9 cellular contexts compared by ENCODE assay signal in genomic region chr6:41785689-41786450, GRCh38. TPM values are rescaled to one million over a fixed set of nuclear protein-coding genes. Genes with fewer than 3 reads are reported as not detected.
DNase-seq lines count a peak whose midpoint lies in the region; ATAC-seq and TF ChIP-seq lines count a peak whose summit lies in the region.
"Had no signal": no experiment of that assay in that cellular context is flagged by ENCODE, and none has a peak within 500 bp of the region (broad histone marks: within the 10 kb centered on the region; RNA-seq: fewer than 3 reads in every experiment).

No MANE protein-coding gene starts in this region.

- no TSS peak for BruUV-seq in HCT116 (replicated peaks; lab: Mats Ljungman, UMichigan)

- CTCF ChIA-PET in BJ (lab: Yijun Ruan, JAX): interaction anchor here (0.5 to 5.2 kb wide), 45 partner anchors 9 to 478 kb away, joined by 3 to 106 read pairs (median 4); partner anchors contain the start of genes BYSL, CCND3, MED20 and TAF8
- CTCF ChIA-PET in HCT116 (lab: Charles Lee): interaction anchor here (0.6 to 3.3 kb wide), 13 partner anchors 8 to 440 kb away, joined by 3 to 31 read pairs (median 4); partner anchors contain the start of genes BYSL, CCND3, MED20 and TAF8

- H3K4me3 ChIP-seq in BJ (ENCODE audit: low read depth, low read length) (peak overlapping the region; percentile 95), HCT116 (replicated peaks in 1 of 2; ENCODE audit: low read depth in 1 of 2, low read length in 2 of 2) (peak overlapping the region; percentile 67 to 98), adipocyte (ENCODE audit: low read length) (peak overlapping the region; percentile 99), right cardiac atrium (ENCODE audit: low read length) (peak overlapping the region; percentile 68), skeletal muscle satellite cell (ENCODE audit: low read length) (peak overlapping the region; percentile 86)

- ATAC-seq in HCT116: peak; percentile 12
- ATAC-seq in right cardiac atrium: peak; percentile 0 to 4
- ATAC-seq in GM19324 (IDR thresholded peaks at IDR 0.05; ENCODE audit: low FRiP score, unreplicated experiment): no peak

- no peaks in the 10 kb centered on the region for H3K9me2 ChIP-seq in HCT116 (ENCODE audit: insufficient read depth)

- H3K9me3 ChIP-seq in HCT116 (ENCODE audit: control insufficient read depth in 1 of 2, insufficient read depth in 1 of 2, low read depth in 1 of 2, low read length in 2 of 2) (no peaks in the 10 kb centered on the region), adipocyte (ENCODE audit: control insufficient read depth, low read length) (no peaks in the 10 kb centered on the region), right cardiac atrium (ENCODE audit: control insufficient read depth, low read length) (no peaks in the 10 kb centered on the region), skeletal muscle satellite cell (replicated peaks; ENCODE audit: low read length) (no peaks in the 10 kb centered on the region)

- RAD21 ChIA-PET in HCT116 (lab: Charles Lee; ENCODE audit: low non-redundant PET in 1 of 2, low total read pairs in 2 of 2, uncharacterized antibody in 2 of 2, unreplicated experiment in 2 of 2): no interaction called here

- TF ChIP-seq CTCF in BJ (IDR thresholded peaks at IDR 0.05; ENCODE audit: insufficient read depth, low read depth, low read length): no peak
- no peak for TF ChIP-seq CTCF in HCT116 (IDR thresholded peaks at IDR 0.05 in 2 of 3, conservative IDR thresholded peaks at IDR 0.05 in 1 of 3; ENCODE audit: borderline replicate concordance in 1 of 3, insufficient read depth in 1 of 3, low read depth in 2 of 3, low read length in 2 of 3)

- TF ChIP-seq POLR2A in HCT116 (IDR thresholded peaks at IDR 0.05; ENCODE audit: borderline replicate concordance, extremely low read depth, insufficient read depth, insufficient read length) (no peak), erythroblast (IDR thresholded peaks at IDR 0.05; ENCODE audit: low read length) (no peak)

- intact Hi-C loops in HCT116 (cut with micrococcal nuclease) (loop anchor here (5.0 to 10.0 kb wide), 3 partner anchors 151 to 429 kb away; partner anchors contain the start of gene MRPS10), right cardiac atrium (cut with DNase I) (loop anchor here (2.0 to 10.0 kb wide), 3 partner anchors 139 to 259 kb away; partner anchors contain the start of genes BYSL (in 1 of the 4) and MED20 (in 1 of the 4))

- no peak for DNase-seq in BJ (ENCODE audit: low read depth)
- DNase-seq in HCT116 (ENCODE audit: low read depth, low spot score): no peak
- DNase-seq in adipocyte (ENCODE audit: low read depth): peak; percentile 61
- DNase-seq in right cardiac atrium: peak; percentile 55 to 80 (median 76)
- DNase-seq in erythroblast (lab: John Stamatoyannopoulos, UW): no peak
- DNase-seq in SIG-M5 treated with dmso at 0.1 percent for 504 hours (lab: John Stamatoyannopoulos, UW; ENCODE audit: unreplicated experiment): no peak

- TF ChIP-seq RAD21 in HCT116 (IDR thresholded peaks at IDR 0.05; ENCODE audit: low read depth): no peak

- H3K4me1 ChIP-seq in HCT116 (ENCODE audit: control insufficient read depth in 1 of 2, insufficient read depth in 2 of 2, low read length in 2 of 2) (peaks cover 15 to 26% of the 10 kb centered on the region in 2 experiments), adipocyte (ENCODE audit: control insufficient read depth, insufficient read depth, low read length) (peaks cover 27% of the 10 kb centered on the region), right cardiac atrium (ENCODE audit: control insufficient read depth, insufficient read depth, low read length) (no peaks in the 10 kb centered on the region), skeletal muscle satellite cell (ENCODE audit: control insufficient read depth, insufficient read depth, low read length) (peaks cover 20% of the 10 kb centered on the region)

- H3K27me3 ChIP-seq in BJ (ENCODE audit: control insufficient read depth, insufficient read depth, low read length) (no peaks in the 10 kb centered on the region), HCT116 (ENCODE audit: insufficient read depth, low read length) (no peaks in the 10 kb centered on the region), adipocyte (replicated peaks; ENCODE audit: control insufficient read depth, insufficient read depth, low read length) (no peaks in the 10 kb centered on the region), right cardiac atrium (ENCODE audit: control insufficient read depth, insufficient read depth) (no peaks in the 10 kb centered on the region), skeletal muscle satellite cell (ENCODE audit: control insufficient read depth, insufficient read depth, low read length) (no peaks in the 10 kb centered on the region)

- peaks cover 30% of the 10 kb centered on the region for H3K79me2 ChIP-seq in HCT116 (ENCODE audit: insufficient read depth, low read length)

- POLR2A ChIA-PET in BJ (lab: Charles Lee) (interaction anchor here (0.6 kb wide), 1 partner anchor 88 kb away, joined by 3 read pairs; no protein-coding TSS in a partner anchor), HCT116 (lab: Charles Lee) (interaction anchor here (1.0 to 2.0 kb wide), 3 partner anchors 135 to 265 kb away, joined by 3 to 7 read pairs (median 5); partner anchors contain the start of genes BYSL, MED20 and TAF8)

- H3K36me3 ChIP-seq in BJ (ENCODE audit: control insufficient read depth, insufficient read depth, low read length) (no peaks in the 10 kb centered on the region; the same call in 1 of the 2 replicates), HCT116 (ENCODE audit: control insufficient read depth in 1 of 2, insufficient read depth in 2 of 2, low read length in 2 of 2) (peaks cover 15 to 16% of the 10 kb centered on the region in 2 experiments), adipocyte (ENCODE audit: control insufficient read depth, insufficient read depth, low read length, severe bottlenecking) (peaks cover 20% of the 10 kb centered on the region), skeletal muscle satellite cell (ENCODE audit: insufficient read depth, low read length) (peaks cover 20% of the 10 kb centered on the region)

- H3K9ac ChIP-seq in HCT116 (ENCODE audit: low read length) (peak overlapping the region; percentile 98), adipocyte (ENCODE audit: low read length) (peak overlapping the region; percentile 100), skeletal muscle satellite cell (ENCODE audit: low read depth, low read length) (peak overlapping the region; percentile 73)

- H2AFZ ChIP-seq in HCT116 (ENCODE audit: low read depth, low read length, poor library complexity, severe bottlenecking): no peak overlapping the region

- H3K4me2 ChIP-seq in HCT116 (ENCODE audit: low read length) (peak overlapping the region; percentile 87), skeletal muscle satellite cell (ENCODE audit: low read length) (peak overlapping the region; percentile 98)

- no peaks in the 10 kb centered on the region for H4K20me1 ChIP-seq in HCT116 (ENCODE audit: insufficient read depth)

- WGBS in right cardiac atrium: 16% methylated on average over 29 of the region's 29 CpGs

- peak overlapping the region; percentile 37; the same call in 1 of the 2 replicates for H3K27ac ChIP-seq in HCT116 (ENCODE audit: low read depth, low read length)
- H3K27ac ChIP-seq in right cardiac atrium (ENCODE audit: low read length): peak overlapping the region; percentile 49

TF ChIP-seq in HCT116, 20 proteins besides CTCF, POLR2A, EP300 and RAD21 (continues in another document):
- TF ChIP-seq SIN3A (IDR thresholded peaks at IDR 0.05; ENCODE audit: low read depth): no peak
- TF ChIP-seq ZNF274 (IDR thresholded peaks at IDR 0.05; ENCODE audit: low read depth, low read length): no peak
- TF ChIP-seq TCF7L2 (IDR thresholded peaks at IDR 0.05; ENCODE audit: borderline replicate concordance, extremely low read depth, insufficient read depth, insufficient read length): no peak
- TF ChIP-seq, protein P1, sequence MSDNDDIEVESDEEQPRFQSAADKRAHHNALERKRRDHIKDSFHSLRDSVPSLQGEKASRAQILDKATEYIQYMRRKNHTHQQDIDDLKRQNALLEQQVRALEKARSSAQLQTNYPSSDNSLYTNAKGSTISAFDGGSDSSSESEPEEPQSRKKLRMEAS (IDR thresholded peaks at IDR 0.05): no peak

RNA-seq across cellular contexts. Expression of gene TOMM6, which starts 1.6 kb away (rescaled TPM):
- polyA plus RNA-seq in BJ (2011; rRNA removed): 157 and 199 TPM in 2 replicates
- polyA minus RNA-seq in BJ (2011; rRNA and poly(A)+ RNA removed): 22.8 and 36.0 TPM in 2 replicates
- 292 TPM for total RNA-seq in HCT116 (2021; ENCODE audit: unreplicated experiment)
- 171 and 250 TPM in 2 replicates for polyA plus RNA-seq in HCT116 (2012)
- total RNA-seq in right cardiac atrium: 100 to 1,000 TPM; 123 to 162 (median 140) TPM
- 228 TPM for polyA plus RNA-seq in right cardiac atrium
- 107 and 158 TPM in 2 replicates for total RNA-seq in skeletal muscle satellite cell (2012; rRNA removed)

RNA-seq across cellular contexts. Expression of gene PRICKLE4, which starts 5.3 kb away (rescaled TPM):
- 0.31 TPM in 1 of 2 replicates, not detected in the other for polyA plus RNA-seq in BJ (2011; rRNA removed)
- not detected in 2 replicates for polyA minus RNA-seq in BJ (2011; rRNA and poly(A)+ RNA removed)
- total RNA-seq in HCT116 (2021; ENCODE audit: unreplicated experiment): 2.9 TPM
- 0.73 and 0.99 TPM in 2 replicates for polyA plus RNA-seq in HCT116 (2012)
- total RNA-seq in right cardiac atrium: 1 to 10 TPM; 2.2 to 4.0 (median 3.2) TPM
- polyA plus RNA-seq in right cardiac atrium: 1.7 TPM
- 0.25 TPM in 1 of 2 replicates, not detected in the other for total RNA-seq in skeletal muscle satellite cell (2012; rRNA removed)

RNA-seq across cellular contexts. Expression of gene FRS3, which starts 6.2 kb away (rescaled TPM):
- 2.1 and 3.3 TPM in 2 replicates for polyA plus RNA-seq in BJ (2011; rRNA removed)
- polyA minus RNA-seq in BJ (2011; rRNA and poly(A)+ RNA removed): 1.1 and 4.9 TPM in 2 replicates
- total RNA-seq in HCT116 (2021; ENCODE audit: unreplicated experiment): 5.9 TPM
- polyA plus RNA-seq in HCT116 (2012): 6.3 TPM in 2 replicates
- 1 to 10 TPM; 3.7 to 6.9 (median 4.8) TPM for total RNA-seq in right cardiac atrium
- polyA plus RNA-seq in right cardiac atrium: 5.5 TPM
- 0.51 and 1.5 TPM in 2 replicates for total RNA-seq in skeletal muscle satellite cell (2012; rRNA removed)

RNA-seq across cellular contexts. Expression of gene PGC, which starts 38.7 kb away (rescaled TPM):
- polyA plus RNA-seq in BJ (2011; rRNA removed): not detected in 2 replicates
- not detected in 2 replicates for polyA minus RNA-seq in BJ (2011; rRNA and poly(A)+ RNA removed)
- total RNA-seq in HCT116 (2021; ENCODE audit: unreplicated experiment): 1.2 TPM
- 0.06 TPM in 1 of 2 replicates, not detected in the other for polyA plus RNA-seq in HCT116 (2012)
- under 1 TPM in 1 of 4 donors, not detected in 3; 0.42 TPM for total RNA-seq in right cardiac atrium
- 1.00 TPM for polyA plus RNA-seq in right cardiac atrium
- total RNA-seq in skeletal muscle satellite cell (2012; rRNA removed): not detected in 2 replicates
- total RNA-seq: LHCN-M2 had no signal

RNA-seq across cellular contexts. Expression of gene TFEB, which starts 50.5 kb away (rescaled TPM):
- polyA plus RNA-seq in BJ (2011; rRNA removed) (13.2 and 21.9 TPM in 2 replicates), right cardiac atrium (33.4 TPM)
- 18.1 and 25.8 TPM in 2 replicates for polyA minus RNA-seq in BJ (2011; rRNA and poly(A)+ RNA removed)
- total RNA-seq in HCT116 (2021; ENCODE audit: unreplicated experiment) (4.8 TPM), right cardiac atrium (10 to 100 TPM; 31.6 to 51.1 (median 46.2) TPM)
- 4.1 and 5.5 TPM in 2 replicates for polyA plus RNA-seq in HCT116 (2012)
- total RNA-seq in skeletal muscle satellite cell (2012; rRNA removed): 2.0 TPM in 2 replicates

Comparison
In these comparisons a context has a peak if more than half of its experiments do, and no peak if none do; other contexts are left out.
1. DNase-seq: peak in adipocyte (single experiment) and right cardiac atrium (3 of 3); none in BJ (single experiment), HCT116 (single experiment), erythroblast (0 of 2) and SIG-M5 treated with dmso at 0.1 percent for 504 hours (single experiment).
2. Peak in every context shown above with its lines, with median percentiles within 50 percentile points of each other: H3K4me3 ChIP-seq and H3K9ac ChIP-seq.